27 cellular contexts compared by ENCODE assay signal in genomic region chr6:20856681-20857288, GRCh38.
"Had no signal": no experiment of that assay in that cellular context is flagged by ENCODE, and none has a peak within 500 bp of the region (broad histone marks: within the 10 kb centered on the region; RNA-seq: fewer than 3 reads in every experiment).

No MANE protein-coding gene starts in this region.

- H3K27me3 ChIP-seq: hepatocyte, ovary, right atrium auricular region, stomach, testis, thyroid gland, transverse colon, upper lobe of left lung, vagina had no signal

- H3K36me3 Mint-ChIP-seq: mesothelial cell of epicardium, natural killer cell had no signal

- ATAC-seq: left ventricle myocardium superior; lower lobe of right lung; natural killer cell; sciatic nerve; stimulated activated naive B cell treated with anti-CD40 and anti-IgM and Interleukin-4, amounts not matched to agents 10 μg/mL and 1 μg/mL and 100 μg/mL, for 72 hours; stimulated activated naive CD8-positive, alpha-beta T cell treated with anti-CD3 and anti-CD28 coated beads, Interleukin-15, Interleukin-2, amounts not matched to agents 100 U/mL and 50 U/mL, for 24 hours had no signal

- H3K36me3 ChIP-seq: lower lobe of right lung, ovary, right atrium auricular region, stomach, thyroid gland, transverse colon, upper lobe of left lung, vagina had no signal

- H3K79me2 ChIP-seq: hepatocyte had no signal

- H3K27ac Mint-ChIP-seq: mesothelial cell of epicardium; natural killer cell; progenitor cell of endocrine pancreas; stimulated activated naive B cell treated with anti-CD40 and anti-IgM and Interleukin-4, amounts not matched to agents 10 μg/mL and 1 μg/mL and 100 μg/mL, for 72 hours had no signal

- H3K27ac ChIP-seq: hepatocyte, lower lobe of right lung, ovary, right atrium auricular region, skin epidermis, stomach, testis, thyroid gland, transverse colon, upper lobe of left lung, vagina had no signal

- H3K9me3 ChIP-seq: lower lobe of right lung, ovary, right atrium auricular region, stomach, testis, thyroid gland, transverse colon, upper lobe of left lung, vagina had no signal

- H3K4me1 ChIP-seq: lower lobe of right lung, right atrium auricular region, testis, thyroid gland, transverse colon, upper lobe of left lung, vagina had no signal

- H3K27me3 Mint-ChIP-seq: naive B cell; progenitor cell of endocrine pancreas; stimulated activated naive B cell treated with anti-CD40 and anti-IgM and Interleukin-4, amounts not matched to agents 10 μg/mL and 1 μg/mL and 100 μg/mL, for 72 hours had no signal

- H2AFZ ChIP-seq: hepatocyte had no signal

- H3K9me3 Mint-ChIP-seq: mesothelial cell of epicardium; naive B cell; natural killer cell; nephron progenitor cell; stimulated activated naive B cell treated with anti-CD40 and anti-IgM and Interleukin-4, amounts not matched to agents 10 μg/mL and 1 μg/mL and 100 μg/mL, for 72 hours had no signal

- H3K4me3 Mint-ChIP-seq: mesothelial cell of epicardium; naive B cell; natural killer cell; nephron progenitor cell; stimulated activated naive B cell treated with anti-CD40 and anti-IgM and Interleukin-4, amounts not matched to agents 10 μg/mL and 1 μg/mL and 100 μg/mL, for 72 hours had no signal

- H3K4me3 ChIP-seq: hepatocyte, lower lobe of right lung, ovary, right atrium auricular region, skin epidermis, stomach, testis, thyroid gland, transverse colon, upper lobe of left lung, vagina had no signal

- H3K4me2 ChIP-seq: hepatocyte had no signal

- H3K4me1 Mint-ChIP-seq: naive B cell; natural killer cell; stimulated activated naive B cell treated with anti-CD40 and anti-IgM and Interleukin-4, amounts not matched to agents 10 μg/mL and 1 μg/mL and 100 μg/mL, for 72 hours had no signal

- DNase-seq: islet precursor cell; left ventricle myocardium superior; lower lobe of right lung; mammary epithelial cell; mesendoderm; naive B cell; natural killer cell; nephron progenitor cell; ovary; stimulated activated CD4-positive, alpha-beta T cell treated with anti-CD3 and anti-CD28 coated beads, Interleukin-12 subunit alpha, Interleukin-12 subunit beta, amount 100 ng/mL, for 4 hours; stimulated activated CD4-positive, alpha-beta T cell treated with anti-CD3 and anti-CD28 coated beads, Interleukin-15, amount 100 ng/mL, for 24 hours; stimulated activated CD4-positive, alpha-beta T cell treated with anti-CD3 and anti-CD28 coated beads, Interleukin-2, amount 100 ng/mL, for 24 hours; stimulated activated CD4-positive, alpha-beta T cell treated with anti-CD3 and anti-CD28 coated beads, Interleukin-4, amount 100 ng/mL, for 1 hour; stimulated activated naive B cell treated with anti-CD40 and anti-IgM and Interleukin-4, amounts not matched to agents 10 μg/mL and 1 μg/mL and 100 μg/mL, for 72 hours; stimulated activated naive CD8-positive, alpha-beta T cell treated with anti-CD3 and anti-CD28 coated beads, Interleukin-15, Interleukin-2, amounts not matched to agents 100 U/mL and 50 U/mL, for 24 hours; stomach; testis; thyroid gland; transverse colon; upper lobe of left lung had no signal
